In genomic region chr14:68538641-68539040, GRCh38 we compare ENCODE assay signal across 1 cellular context.
TF ChIP-seq lines count a peak whose summit lies in the region.

No MANE protein-coding gene starts in this region.

TF ChIP-seq in K562, 482 proteins besides CTCF, POLR2A, EP300 and RAD21 (continued from another document):
- no peak for TF ChIP-seq ZNF318 (IDR thresholded peaks at IDR 0.05; ENCODE audit: borderline replicate concordance in 1 of 2, low read depth in 1 of 2)
- TF ChIP-seq, protein P1, sequence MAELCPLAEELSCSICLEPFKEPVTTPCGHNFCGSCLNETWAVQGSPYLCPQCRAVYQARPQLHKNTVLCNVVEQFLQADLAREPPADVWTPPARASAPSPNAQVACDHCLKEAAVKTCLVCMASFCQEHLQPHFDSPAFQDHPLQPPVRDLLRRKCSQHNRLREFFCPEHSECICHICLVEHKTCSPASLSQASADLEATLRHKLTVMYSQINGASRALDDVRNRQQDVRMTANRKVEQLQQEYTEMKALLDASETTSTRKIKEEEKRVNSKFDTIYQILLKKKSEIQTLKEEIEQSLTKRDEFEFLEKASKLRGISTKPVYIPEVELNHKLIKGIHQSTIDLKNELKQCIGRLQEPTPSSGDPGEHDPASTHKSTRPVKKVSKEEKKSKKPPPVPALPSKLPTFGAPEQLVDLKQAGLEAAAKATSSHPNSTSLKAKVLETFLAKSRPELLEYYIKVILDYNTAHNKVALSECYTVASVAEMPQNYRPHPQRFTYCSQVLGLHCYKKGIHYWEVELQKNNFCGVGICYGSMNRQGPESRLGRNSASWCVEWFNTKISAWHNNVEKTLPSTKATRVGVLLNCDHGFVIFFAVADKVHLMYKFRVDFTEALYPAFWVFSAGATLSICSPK (IDR thresholded peaks at IDR 0.05; ENCODE audit: borderline replicate concordance) = no peak
- TF ChIP-seq ZNF175 (CRISPR knock-in tag; IDR thresholded peaks at IDR 0.05; ENCODE audit: low read depth) = no peak
- no peak for TF ChIP-seq RFX1 (IDR thresholded peaks at IDR 0.05)
- TF ChIP-seq ZFX (CRISPR knock-in tag; IDR thresholded peaks at IDR 0.05) = no peak
- no peak for TF ChIP-seq HDAC6 (IDR thresholded peaks at IDR 0.05; ENCODE audit: low read depth, low read length)
- TF ChIP-seq PCBP1 (IDR thresholded peaks at IDR 0.05; ENCODE audit: low read depth, low read length, poor library complexity, severe bottlenecking) = no peak
- peak; percentile 46 for TF ChIP-seq NFYB (IDR thresholded peaks at IDR 0.05; ENCODE audit: extremely low read depth, insufficient read length)
- TF ChIP-seq MEIS2 (IDR thresholded peaks at IDR 0.05; ENCODE audit: partially characterized antibody) = peak; percentile 6
- no peak for TF ChIP-seq ZC3H4 (CRISPR knock-in tag; IDR thresholded peaks at IDR 0.05; ENCODE audit: borderline replicate concordance)
